Comparison of ENCODE assay signal across 23 cellular contexts in the genomic region with DNA sequence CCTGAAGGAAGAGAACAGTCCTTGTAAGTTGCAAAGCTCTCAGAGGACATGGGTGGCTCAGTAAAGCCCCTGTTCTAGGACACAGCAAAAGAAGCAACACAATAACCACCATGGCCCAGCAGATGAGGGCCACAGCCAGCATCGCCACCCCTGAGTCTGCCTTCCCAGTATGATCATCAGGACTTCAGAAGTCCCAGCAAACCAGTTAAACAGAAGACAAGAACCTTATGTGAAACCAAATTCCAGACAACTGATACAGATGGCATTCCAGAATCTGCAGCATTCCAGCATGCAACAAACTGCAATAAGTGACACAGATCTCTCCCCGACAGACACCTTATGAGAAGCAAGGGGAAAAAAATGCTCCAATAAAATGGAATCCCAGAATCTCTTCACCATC. TPM values are rescaled to one million over a fixed set of nuclear protein-coding genes. Genes with fewer than 3 reads are reported as not detected.
A peak's percentile ranks its signal among the peaks of the same experiment; 100 is the strongest.
DNase-seq lines count a peak whose midpoint lies in the region; ATAC-seq and TF ChIP-seq lines count a peak whose summit lies in the region.
"Had no signal": no experiment of that assay in that cellular context is flagged by ENCODE, and none has a peak within 500 bp of the region (broad histone marks: within the 10 kb centered on the region; RNA-seq: fewer than 3 reads in every experiment).

No MANE protein-coding gene starts in this region.

- no peak for DNase-seq in activated CD8-positive, alpha-beta memory T cell treated with anti-CD3 and anti-CD28 coated beads, Interleukin-2, amount 10 ng/mL, durations not matched to agents 7 days and 5 days
- no peak for DNase-seq in activated CD8-positive, alpha-beta memory T cell treated with anti-CD3 and anti-CD28 coated beads for 24 hours
- DNase-seq in T-helper 17 cell (no peak), progenitor cell of endocrine pancreas (ENCODE audit: low spot score, unreplicated experiment) (no peak), pons (ENCODE audit: low spot score) (no peak)
- DNase-seq in effector memory CD8-positive, alpha-beta T cell = no peak
- DNase-seq: activated CD4-positive, alpha-beta T cell treated with anti-CD3 and anti-CD28 coated beads, Interleukin-2, amount 50 U/mL, for 1 hour; activated effector memory CD4-positive, alpha-beta T cell treated with anti-CD3 and anti-CD28 coated beads, Interleukin-2, amount 50 U/mL, for 16 hours; colonic mucosa; DMS79 treated with DMSO at 0.1 percent for 48 hours; foreskin keratinocyte; hypothalamus; kidney; NCI-H1436 treated with DMSO at 0.1 percent for 48 hours; NCI-H774 had no signal

- no peak for TF ChIP-seq CTCF in progenitor cell of endocrine pancreas (IDR thresholded peaks at IDR 0.05; ENCODE audit: unreplicated experiment)

- no peaks in the 10 kb centered on the region for H3K9me3 ChIP-seq in T-helper 17 cell (ENCODE audit: control insufficient read depth, low read length, poor library complexity, severe bottlenecking)
- H3K9me3 ChIP-seq: colonic mucosa, thoracic aorta had no signal

- peaks cover 29% of the 10 kb centered on the region for H3K4me1 Mint-ChIP-seq in activated CD8-positive, alpha-beta memory T cell treated with anti-CD3 and anti-CD28 coated beads, Interleukin-2, amount 10 ng/mL, durations not matched to agents 7 days and 5 days
- H3K4me1 Mint-ChIP-seq in T-helper 17 cell = peaks cover 31% of the 10 kb centered on the region
- H3K4me1 Mint-ChIP-seq in effector memory CD8-positive, alpha-beta T cell (ENCODE audit: low read depth in 2 of 2) = peaks cover 27 to 34% of the 10 kb centered on the region in 2 donors
- peaks cover 17% of the 10 kb centered on the region for H3K4me1 Mint-ChIP-seq in progenitor cell of endocrine pancreas (ENCODE audit: low read depth)

- no peaks in the 10 kb centered on the region for H3K9me3 Mint-ChIP-seq in activated CD8-positive, alpha-beta memory T cell treated with anti-CD3 and anti-CD28 coated beads, Interleukin-2, amount 10 ng/mL, durations not matched to agents 7 days and 5 days (ENCODE audit: low read depth)
- no peaks in the 10 kb centered on the region for H3K9me3 Mint-ChIP-seq in effector memory CD8-positive, alpha-beta T cell
- H3K9me3 Mint-ChIP-seq in progenitor cell of endocrine pancreas (ENCODE audit: low read depth) = peaks cover 4% of the 10 kb centered on the region

- H3K27me3 Mint-ChIP-seq in activated CD8-positive, alpha-beta memory T cell treated with anti-CD3 and anti-CD28 coated beads, Interleukin-2, amount 10 ng/mL, durations not matched to agents 7 days and 5 days = peaks cover 16% of the 10 kb centered on the region
- H3K27me3 Mint-ChIP-seq in T-helper 17 cell = no peaks in the 10 kb centered on the region
- H3K27me3 Mint-ChIP-seq in effector memory CD8-positive, alpha-beta T cell = no peaks in the 10 kb centered on the region
- peaks cover 27% of the 10 kb centered on the region for H3K27me3 Mint-ChIP-seq in progenitor cell of endocrine pancreas

- ATAC-seq in activated CD8-positive, alpha-beta memory T cell treated with anti-CD3 and anti-CD28 coated beads, Interleukin-2, amount 10 ng/mL, durations not matched to agents 7 days and 5 days = no peak
- ATAC-seq in T-helper 17 cell (no peak), SK-N-SH treated with all-trans-retinoic acid at 6 μM for 48 hours (no peak), HG02642 (IDR thresholded peaks at IDR 0.05; ENCODE audit: poor library complexity, unreplicated experiment) (no peak)
- ATAC-seq in effector memory CD8-positive, alpha-beta T cell (replicated peaks) = no peak
- ATAC-seq: foreskin keratinocyte, Panc1 had no signal

- CTCF ChIA-PET in activated CD8-positive, alpha-beta memory T cell treated with anti-CD3 and anti-CD28 coated beads, Interleukin-2, amount 10 ng/mL, durations not matched to agents 7 days and 5 days (lab: Charles Lee) = interaction anchor here (0.6 kb wide), 1 partner anchor 365 kb away, joined by 4 read pairs; no protein-coding TSS in a partner anchor

- H3K36me3 Mint-ChIP-seq in activated CD8-positive, alpha-beta memory T cell treated with anti-CD3 and anti-CD28 coated beads, Interleukin-2, amount 10 ng/mL, durations not matched to agents 7 days and 5 days = peaks cover 5% of the 10 kb centered on the region
- H3K36me3 Mint-ChIP-seq in T-helper 17 cell (ENCODE audit: low read depth) (no peaks in the 10 kb centered on the region), progenitor cell of endocrine pancreas (ENCODE audit: insufficient read depth) (peaks cover 3% of the 10 kb centered on the region)
- H3K36me3 Mint-ChIP-seq in effector memory CD8-positive, alpha-beta T cell (ENCODE audit: insufficient read depth) = peaks cover 4% of the 10 kb centered on the region

- H3K27ac Mint-ChIP-seq in activated CD8-positive, alpha-beta memory T cell treated with anti-CD3 and anti-CD28 coated beads, Interleukin-2, amount 10 ng/mL, durations not matched to agents 7 days and 5 days = no peak overlapping the region
- H3K27ac Mint-ChIP-seq in T-helper 17 cell (peak overlapping the region; percentile 94), progenitor cell of endocrine pancreas (no peak overlapping the region)
- H3K27ac Mint-ChIP-seq in effector memory CD8-positive, alpha-beta T cell = peak overlapping the region; percentile 97 to 98
- H3K27ac Mint-ChIP-seq: CD14-positive monocyte had no signal

- H3K4me3 Mint-ChIP-seq in activated CD8-positive, alpha-beta memory T cell treated with anti-CD3 and anti-CD28 coated beads, Interleukin-2, amount 10 ng/mL, durations not matched to agents 7 days and 5 days = peak overlapping the region; percentile 81
- no peak overlapping the region for H3K4me3 Mint-ChIP-seq in T-helper 17 cell
- H3K4me3 Mint-ChIP-seq in effector memory CD8-positive, alpha-beta T cell = peak overlapping the region in 1 of 2 donors; percentile 95
- peak overlapping the region; percentile 96 for H3K4me3 Mint-ChIP-seq in progenitor cell of endocrine pancreas (ENCODE audit: low read depth)
- H3K4me3 Mint-ChIP-seq: CD14-positive monocyte had no signal

TF ChIP-seq in SK-N-SH treated with all-trans-retinoic acid at 6 μM for 48 hours, 23 proteins besides CTCF, POLR2A, EP300 and RAD21 (continues in another document):
- TF ChIP-seq RARB (CRISPR knock-in tag; IDR thresholded peaks at IDR 0.05) = no peak
- TF ChIP-seq ZC3H10 (CRISPR knock-in tag; IDR thresholded peaks at IDR 0.05) = no peak
- no peak for TF ChIP-seq ISL1 (CRISPR knock-in tag; IDR thresholded peaks at IDR 0.05)
- no peak for TF ChIP-seq BACH2 (CRISPR knock-in tag; IDR thresholded peaks at IDR 0.05; ENCODE audit: borderline replicate concordance)
- TF ChIP-seq PPARA (CRISPR knock-in tag; IDR thresholded peaks at IDR 0.05; ENCODE audit: borderline replicate concordance) = no peak
- no peak for TF ChIP-seq SNAI2 (CRISPR knock-in tag; IDR thresholded peaks at IDR 0.05)
- no peak for TF ChIP-seq ARNTL (CRISPR knock-in tag; IDR thresholded peaks at IDR 0.05; ENCODE audit: borderline replicate concordance, low read depth)
- no peak for TF ChIP-seq POU6F1 (CRISPR knock-in tag; IDR thresholded peaks at IDR 0.05; ENCODE audit: borderline replicate concordance, low read depth)
- TF ChIP-seq ZFP30 (CRISPR knock-in tag; IDR thresholded peaks at IDR 0.05) = no peak
- no peak for TF ChIP-seq OSR1 (CRISPR knock-in tag; IDR thresholded peaks at IDR 0.05)
- TF ChIP-seq, protein P1, sequence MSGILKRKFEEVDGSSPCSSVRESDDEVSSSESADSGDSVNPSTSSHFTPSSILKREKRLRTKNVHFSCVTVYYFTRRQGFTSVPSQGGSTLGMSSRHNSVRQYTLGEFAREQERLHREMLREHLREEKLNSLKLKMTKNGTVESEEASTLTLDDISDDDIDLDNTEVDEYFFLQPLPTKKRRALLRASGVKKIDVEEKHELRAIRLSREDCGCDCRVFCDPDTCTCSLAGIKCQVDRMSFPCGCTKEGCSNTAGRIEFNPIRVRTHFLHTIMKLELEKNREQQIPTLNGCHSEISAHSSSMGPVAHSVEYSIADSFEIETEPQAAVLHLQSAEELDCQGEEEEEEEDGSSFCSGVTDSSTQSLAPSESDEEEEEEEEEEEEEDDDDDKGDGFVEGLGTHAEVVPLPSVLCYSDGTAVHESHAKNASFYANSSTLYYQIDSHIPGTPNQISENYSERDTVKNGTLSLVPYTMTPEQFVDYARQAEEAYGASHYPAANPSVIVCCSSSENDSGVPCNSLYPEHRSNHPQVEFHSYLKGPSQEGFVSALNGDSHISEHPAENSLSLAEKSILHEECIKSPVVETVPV (CRISPR knock-in tag; IDR thresholded peaks at IDR 0.05) = no peak

RNA-seq across cellular contexts. Expression of gene NME6, which starts 1.9 kb away (rescaled TPM):
- 10 to 100 TPM; 26.3 to 34.5 TPM for total RNA-seq in activated CD8-positive, alpha-beta memory T cell treated with anti-CD3 and anti-CD28 coated beads, Interleukin-2, amount 10 ng/mL, durations not matched to agents 7 days and 5 days
- 10 to 100 TPM; 13.4 to 17.0 TPM for total RNA-seq in T-helper 17 cell
- total RNA-seq in progenitor cell of endocrine pancreas = 34.8 and 35.5 TPM in 2 replicates

RNA-seq across cellular contexts. Expression of gene SPINK8, which starts 30.4 kb away (rescaled TPM):
- not detected for total RNA-seq in activated CD8-positive, alpha-beta memory T cell treated with anti-CD3 and anti-CD28 coated beads, Interleukin-2, amount 10 ng/mL, durations not matched to agents 7 days and 5 days
- total RNA-seq in T-helper 17 cell = not detected
- not detected in 2 replicates for total RNA-seq in progenitor cell of endocrine pancreas
- total RNA-seq: A673, colonic mucosa, foreskin keratinocyte, H4, kidney, renal cortical epithelial cell, thoracic aorta had no signal

Comparison
In these comparisons a context has a peak if more than half of its experiments do, and no peak if none do; other contexts are left out.
1. H3K27ac Mint-ChIP-seq: peak in T-helper 17 cell (single experiment) and effector memory CD8-positive, alpha-beta T cell (2 of 2); none in activated CD8-positive, alpha-beta memory T cell treated with anti-CD3 and anti-CD28 coated beads, Interleukin-2, amount 10 ng/mL, durations not matched to agents 7 days and 5 days (single experiment) and progenitor cell of endocrine pancreas (single experiment).